Comparison of ENCODE assay signal across 19 cellular contexts in the genomic region with DNA sequence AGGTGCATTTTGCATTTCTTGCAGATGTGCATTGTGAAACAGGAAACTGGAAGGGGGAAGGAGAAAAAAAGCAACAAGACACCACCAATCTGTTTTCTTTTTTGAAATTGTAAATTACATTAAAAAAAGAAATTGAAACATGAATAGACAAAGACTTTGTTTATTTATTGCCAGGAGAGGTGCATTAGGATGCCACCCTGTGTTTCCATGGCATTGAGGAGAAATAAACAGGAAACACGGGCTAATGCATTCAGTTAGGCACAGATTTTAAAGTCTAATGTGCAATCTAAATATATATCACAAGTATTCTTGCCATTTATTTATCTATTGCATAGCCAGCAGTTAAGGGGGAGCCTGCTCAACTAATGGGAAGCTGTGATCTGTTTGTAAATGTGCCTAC.
DNase-seq lines count a peak whose midpoint lies in the region; ATAC-seq and TF ChIP-seq lines count a peak whose summit lies in the region.
"Had no signal": no experiment of that assay in that cellular context is flagged by ENCODE, and none has a peak within 500 bp of the region (broad histone marks: within the 10 kb centered on the region; RNA-seq: fewer than 3 reads in every experiment).

No MANE protein-coding gene starts in this region.

- TF ChIP-seq EP300 in neural cell (conservative IDR thresholded peaks at IDR 0.05; ENCODE audit: poor library complexity, severe bottlenecking): peak; percentile 41

- no peaks in the 10 kb centered on the region for H3F3A ChIP-seq in neural cell (ENCODE audit: insufficient read depth, low read length, poor library complexity, severe bottlenecking)

- H3K9ac ChIP-seq in neural cell (ENCODE audit: low read length): peak overlapping the region; percentile 3

- WGBS in esophagus squamous epithelium, 2 donors: 57 to 73% methylated on average over 1 of the region's 1 CpG

- no peaks in the 10 kb centered on the region for H3K27me3 Mint-ChIP-seq in activated B cell treated with CpG ODN at 0.5 μM for 24 hours
- H3K27me3 Mint-ChIP-seq: CD4-positive, alpha-beta T cell had no signal

- POLR2A ChIA-PET in activated B cell treated with CpG ODN at 0.5 μM for 24 hours (lab: Charles Lee): no interaction called here

- H3K36me3 ChIP-seq in neural cell (ENCODE audit: insufficient read depth, low read length) (no peaks in the 10 kb centered on the region), esophagus squamous epithelium (no peaks in the 10 kb centered on the region)

- H3K4me3 ChIP-seq in neural cell (ENCODE audit: low read length) (no peak overlapping the region), esophagus squamous epithelium (no peak overlapping the region)
- H3K4me3 ChIP-seq: K562 had no signal

- no peaks in the 10 kb centered on the region for H3K9me3 Mint-ChIP-seq in activated B cell treated with CpG ODN at 0.5 μM for 24 hours
- H3K9me3 Mint-ChIP-seq: CD4-positive, alpha-beta T cell had no signal

- no peak overlapping the region for H2AFZ ChIP-seq in neural cell (ENCODE audit: low read depth, low read length)

- no peak for TF ChIP-seq RAD21 in neural cell (conservative IDR thresholded peaks at IDR 0.05)

- ATAC-seq in activated B cell treated with CpG ODN at 0.5 μM for 24 hours (ENCODE audit: low read depth): no peak
- ATAC-seq in GM18858 (IDR thresholded peaks at IDR 0.05; ENCODE audit: unreplicated experiment): no peak
- ATAC-seq: K562 had no signal

- no peaks in the 10 kb centered on the region for H3K79me2 ChIP-seq in neural cell (replicated peaks; ENCODE audit: insufficient read depth, low read length)

- no peaks in the 10 kb centered on the region for H3K27me3 ChIP-seq in neural cell (ENCODE audit: insufficient read depth, low read depth, low read length)
- no peaks in the 10 kb centered on the region for H3K27me3 ChIP-seq in esophagus squamous epithelium

- H3K9me3 ChIP-seq in neural cell (ENCODE audit: low read length) (no peaks in the 10 kb centered on the region), esophagus squamous epithelium (no peaks in the 10 kb centered on the region)

- H3K27ac Mint-ChIP-seq in activated B cell treated with CpG ODN at 0.5 μM for 24 hours: no peak overlapping the region
- H3K27ac Mint-ChIP-seq: CD4-positive, alpha-beta T cell had no signal

- CTCF ChIA-PET in activated B cell treated with CpG ODN at 0.5 μM for 24 hours (lab: Charles Lee): no interaction called here

- H3K4me2 ChIP-seq in neural cell (ENCODE audit: low read length): no peak overlapping the region

- no peaks in the 10 kb centered on the region for H3K9me2 ChIP-seq in neural cell (ENCODE audit: insufficient read depth, low read length)

- no peak for TF ChIP-seq CTCF in activated B cell treated with CpG ODN at 0.5 μM for 24 hours (IDR thresholded peaks at IDR 0.05)
- no peak for TF ChIP-seq CTCF in neural cell (IDR thresholded peaks at IDR 0.05; ENCODE audit: poor library complexity, severe bottlenecking)
- TF ChIP-seq CTCF in esophagus squamous epithelium (IDR thresholded peaks at IDR 0.05): no peak

- H3K4me1 ChIP-seq in esophagus squamous epithelium: no peaks in the 10 kb centered on the region

- TF ChIP-seq POLR2A in esophagus squamous epithelium (IDR thresholded peaks at IDR 0.05): no peak

- peak; percentile 17 for DNase-seq in NCI-H748 (lab: John Stamatoyannopoulos, UW; ENCODE audit: unreplicated experiment)
- no peak for DNase-seq in NCI-H748 treated with DMSO at 0.1 percent for 48 hours (lab: John Stamatoyannopoulos, UW)
- DNase-seq in NCI-H2107 (lab: John Stamatoyannopoulos, UW): peak; percentile 6
- DNase-seq in activated B cell treated with CpG ODN at 0.5 μM for 24 hours: no peak
- DNase-seq in amygdala (lab: John Stamatoyannopoulos, UW): no peak
- no peak for DNase-seq in esophagus squamous epithelium (lab: John Stamatoyannopoulos, UW)
- DNase-seq: 8988T; Calu3; CD4-positive, alpha-beta T cell; GF-D8; GOT3; NCI-H2029; NCI-H774; SHP77 treated with DMSO at 0.1 percent for 48 hours; SW 1271 had no signal

- no peaks in the 10 kb centered on the region for H4K20me1 ChIP-seq in neural cell (ENCODE audit: insufficient read depth)

- H3K4me3 Mint-ChIP-seq in activated B cell treated with CpG ODN at 0.5 μM for 24 hours: peak overlapping the region; percentile 53
- H3K4me3 Mint-ChIP-seq: CD4-positive, alpha-beta T cell had no signal

- H3K36me3 Mint-ChIP-seq in activated B cell treated with CpG ODN at 0.5 μM for 24 hours (ENCODE audit: low read depth): no peaks in the 10 kb centered on the region

- intact Hi-C loops in activated B cell treated with CpG ODN at 0.5 μM for 24 hours (cut with micrococcal nuclease): no loop called here
- intact Hi-C loops in esophagus squamous epithelium (cut with DNase I): no loop called here

- peaks cover 24% of the 10 kb centered on the region for H3K4me1 Mint-ChIP-seq in activated B cell treated with CpG ODN at 0.5 μM for 24 hours

- H3K27ac ChIP-seq in neural cell (ENCODE audit: low read length): peak overlapping the region; percentile 1
- no peak overlapping the region for H3K27ac ChIP-seq in esophagus squamous epithelium
- H3K27ac ChIP-seq: HL-60 had no signal

TF ChIP-seq in neural cell, 6 proteins besides CTCF, POLR2A, EP300 and RAD21:
- TF ChIP-seq TAF1 (IDR thresholded peaks at IDR 0.05; ENCODE audit: low read depth): no peak
- TF ChIP-seq SMC3 (conservative IDR thresholded peaks at IDR 0.05; ENCODE audit: poor library complexity): no peak
- peak; percentile 26 for TF ChIP-seq POLR2AphosphoS5 (IDR thresholded peaks at IDR 0.05)
- TF ChIP-seq MXI1 (conservative IDR thresholded peaks at IDR 0.05; ENCODE audit: poor library complexity, severe bottlenecking): no peak
- no peak for TF ChIP-seq EZH2 (IDR thresholded peaks at IDR 0.05; ENCODE audit: borderline replicate concordance, insufficient read depth, low read length, poor library complexity, severe bottlenecking)

Comparison
In these comparisons a context has a peak if more than half of its experiments do, and no peak if none do; other contexts are left out.
1. DNase-seq: peak in NCI-H748 (single experiment) and NCI-H2107 (single experiment); none in NCI-H748 treated with DMSO at 0.1 percent for 48 hours (single experiment), activated B cell treated with CpG ODN at 0.5 μM for 24 hours (single experiment), amygdala (0 of 56) and esophagus squamous epithelium (single experiment).